Comparison of ENCODE assay signal across 14 cellular contexts in the genomic region with DNA sequence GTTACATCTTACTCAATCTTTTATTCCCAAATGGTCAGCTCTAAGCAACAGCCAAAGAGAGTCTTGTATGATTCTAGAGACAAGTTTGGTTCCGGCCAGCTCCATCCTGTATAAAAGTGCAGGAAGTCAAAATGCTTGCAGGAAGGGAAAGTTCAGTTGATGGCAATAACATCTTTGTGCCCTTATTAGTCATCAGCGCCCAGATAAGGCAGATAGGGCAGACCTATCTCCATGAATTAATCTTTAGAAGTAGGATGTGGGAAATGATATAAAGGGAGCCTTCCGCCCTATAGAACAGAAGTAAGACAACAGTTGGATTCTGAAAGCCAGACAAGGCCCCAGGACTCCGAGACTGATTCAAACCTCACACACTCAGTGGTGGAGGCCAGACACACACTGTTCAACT. TPM values are rescaled to one million over a fixed set of nuclear protein-coding genes. Genes with fewer than 3 reads are reported as not detected.
DNase-seq lines count a peak whose midpoint lies in the region; ATAC-seq, FAIRE-seq and TF ChIP-seq lines count a peak whose summit lies in the region.
"Had no signal": no experiment of that assay in that cellular context is flagged by ENCODE, and none has a peak within 500 bp of the region (broad histone marks: within the 10 kb centered on the region; RNA-seq: fewer than 3 reads in every experiment).

No MANE protein-coding gene starts in this region.

- H3K9me3 ChIP-seq in T-helper 17 cell (ENCODE audit: control insufficient read depth, low read length, poor library complexity, severe bottlenecking) (no peaks in the 10 kb centered on the region), neutrophil (no peaks in the 10 kb centered on the region)

- H3K36me3 ChIP-seq in neutrophil, result peaks cover 13% of the 10 kb centered on the region

- H3K27me3 Mint-ChIP-seq in T-helper 17 cell (no peaks in the 10 kb centered on the region), endothelial cell (ENCODE audit: unreplicated experiment) (peaks cover 2% of the 10 kb centered on the region), immature natural killer cell (ENCODE audit: low read depth in 3 of 3) (peaks cover 0 to 2% (median 0%) of the 10 kb centered on the region in 3 donors)

- H3K4me1 Mint-ChIP-seq in T-helper 17 cell (peaks cover 31% of the 10 kb centered on the region), endothelial cell (ENCODE audit: unreplicated experiment) (peaks cover 17% of the 10 kb centered on the region), immature natural killer cell (peaks cover 31 to 42% of the 10 kb centered on the region in 2 donors)

- peak; percentile 34 for DNase-seq in CMK (ENCODE audit: low read depth)
- DNase-seq in T-helper 17 cell, result no peak
- DNase-seq in endothelial cell (ENCODE audit: low spot score), result no peak
- DNase-seq in frontal cortex (ENCODE audit: low spot score in 2 of 2), result no peak
- no peak for DNase-seq in activated naive CD4-positive, alpha-beta T cell treated with anti-CD3 and anti-CD28 coated beads, Interleukin-2, amount 50 U/mL, for 16 hours
- DNase-seq in immature natural killer cell, result no peak
- no peak for DNase-seq in GOT3 (lab: John Stamatoyannopoulos, UW)
- DNase-seq: activated gamma-delta T cell treated with Interleukin-2 at 50 U/mL for 16 hours, DND-41, NCI-H1694, NCI-H510A had no signal

- FAIRE-seq in frontal cortex (lab: Jason Lieb, UNC), result no peak
- FAIRE-seq: H1, TTC549 had no signal

- H3K9me3 Mint-ChIP-seq in endothelial cell (ENCODE audit: unreplicated experiment) (no peaks in the 10 kb centered on the region), immature natural killer cell (no peaks in the 10 kb centered on the region)

- no peak overlapping the region for H3K4me3 ChIP-seq in neutrophil (ENCODE audit: low read depth in 1 of 2, low read length in 1 of 2)

- peak; percentile 25 for ATAC-seq in T-helper 17 cell

- peaks cover 84 to 92% of the 10 kb centered on the region in 2 experiments for H3K4me1 ChIP-seq in neutrophil (ENCODE audit: control insufficient read depth in 1 of 2, insufficient read depth in 1 of 2, low read depth in 1 of 2, low read length in 1 of 2)

- H3K4me3 Mint-ChIP-seq in T-helper 17 cell (no peak overlapping the region), endothelial cell (ENCODE audit: unreplicated experiment) (no peak overlapping the region), immature natural killer cell (no peak overlapping the region)

- TF ChIP-seq CTCF in endothelial cell (IDR thresholded peaks at IDR 0.05; ENCODE audit: unreplicated experiment) (no peak), neutrophil (IDR thresholded peaks at IDR 0.05) (no peak)

- H3K27ac ChIP-seq in neutrophil, result peak overlapping the region; percentile 60

- H3K36me3 Mint-ChIP-seq in T-helper 17 cell (ENCODE audit: low read depth) (peaks cover 2% of the 10 kb centered on the region), endothelial cell (ENCODE audit: low read depth, unreplicated experiment) (peaks cover 20% of the 10 kb centered on the region), immature natural killer cell (peaks cover 15 to 38% (median 27%) of the 10 kb centered on the region in 3 donors)

- H3K27me3 ChIP-seq in neutrophil, result no peaks in the 10 kb centered on the region

- H3K27ac Mint-ChIP-seq in T-helper 17 cell, result peak overlapping the region; percentile 53
- H3K27ac Mint-ChIP-seq in endothelial cell (ENCODE audit: unreplicated experiment), result peak overlapping the region; percentile 57
- H3K27ac Mint-ChIP-seq in immature natural killer cell, result peak overlapping the region in 2 of 6 donors; percentile 15 to 41

RNA-seq across cellular contexts. Expression of a gene that starts 6.4 kb away (rescaled TPM):
- total RNA-seq in T-helper 17 cell, result 10 to 100 TPM; 21.0 to 22.4 TPM
- 80.2 TPM for total RNA-seq in endothelial cell (ENCODE audit: unreplicated experiment)
- total RNA-seq in frontal cortex, result 45.2 TPM
- polyA plus RNA-seq in immature natural killer cell, result 100 to 1,000 TPM in 2 of 3 donors, 10 to 100 TPM in 1; 64.5 to 113 (median 109) TPM
